ENCODE assay signal across 21 cellular contexts in the genomic region with DNA sequence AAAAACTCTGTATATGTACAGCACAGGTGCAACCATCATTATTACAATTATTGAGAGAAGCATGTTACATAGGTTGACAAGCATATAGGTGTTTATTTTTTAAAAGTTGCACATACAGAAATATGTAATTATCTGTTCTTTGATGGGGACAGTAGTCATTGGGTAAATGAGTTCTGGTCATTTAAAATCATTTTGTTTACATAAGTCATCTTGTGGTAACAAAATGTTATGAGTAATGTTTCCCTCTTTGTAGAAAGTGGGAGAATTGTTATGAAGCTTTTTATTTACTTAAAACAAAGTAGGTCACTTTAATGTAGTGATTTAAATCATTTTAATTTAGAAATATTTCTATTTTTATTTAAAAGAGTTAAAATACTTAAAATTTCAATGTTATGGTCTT.
"Had no signal": no experiment of that assay in that cellular context is flagged by ENCODE, and none has a peak within 500 bp of the region (broad histone marks: within the 10 kb centered on the region; RNA-seq: fewer than 3 reads in every experiment).

No MANE protein-coding gene starts in this region.

- FAIRE-seq: HTR-8/SVneo had no signal

- ATAC-seq: Panc1 had no signal

- DNase-seq: KBM-7, MG63, NCI-H1092, NCI-H1105 treated with DMSO at 0.1 percent for 48 hours, NCI-H1417 treated with DMSO at 0.1 percent for 48 hours, NCI-H146, NCI-H187, NCI-H2029, NCI-H2081 treated with DMSO at 0.1 percent for 48 hours, NCI-H2171, NCI-H226, NCI-H446, NCI-H510A, NCI-H524 treated with DMSO at 0.1 percent for 48 hours, NCI-H69, NCI-H774, SHP77, SK-N-SH, SW 1271 had no signal
